Comparison of ENCODE assay signal across 17 cellular contexts in genomic region chr5:128644863-128645262, GRCh38.
DNase-seq lines count a peak whose midpoint lies in the region; ATAC-seq, FAIRE-seq and TF ChIP-seq lines count a peak whose summit lies in the region.
"Had no signal": no experiment of that assay in that cellular context is flagged by ENCODE, and none has a peak within 500 bp of the region (broad histone marks: within the 10 kb centered on the region; RNA-seq: fewer than 3 reads in every experiment).

No MANE protein-coding gene starts in this region.

- no peak for TF ChIP-seq POLR2A in A549 (IDR thresholded peaks at IDR 0.05; ENCODE audit: low read length)

- CTCF ChIA-PET in A549 (lab: Yijun Ruan, JAX), result no interaction called here

- POLR2A ChIA-PET in A549 (lab: Yijun Ruan, JAX), result interaction anchor here (0.6 kb wide), 1 partner anchor 96 kb away, joined by 3 read pairs; no protein-coding TSS in a partner anchor

- H3K36me3 ChIP-seq in adipocyte (ENCODE audit: control insufficient read depth, insufficient read depth, low read length, severe bottlenecking), result no peaks in the 10 kb centered on the region
- H3K36me3 ChIP-seq: ovary, thyroid gland had no signal

- ATAC-seq in A549, result no peak; a peak in 1 of 6 replicates
- peak; percentile 56 for ATAC-seq in HG02798 (IDR thresholded peaks at IDR 0.05; ENCODE audit: poor library complexity, unreplicated experiment)
- ATAC-seq in GM19467 (IDR thresholded peaks at IDR 0.05; ENCODE audit: unreplicated experiment), result no peak
- ATAC-seq: activated CD8-positive, alpha-beta T cell treated with anti-CD3 and anti-CD28 coated beads for 36 hours had no signal

- 0 out of 6 replicates have a peak overlapping the region, but pooled peaks of 1 of the 2 experiments have one; percentile 18 for H3K27ac ChIP-seq in A549
- H3K27ac ChIP-seq: ovary, thyroid gland had no signal

- peak overlapping the region; percentile 81 for H3K9ac ChIP-seq in adipocyte (ENCODE audit: low read length)

- 18% methylated on average over 4 of the region's 4 CpGs for WGBS in A549 (ENCODE audit: missing lambda C conversion rate)

- no peaks in the 10 kb centered on the region for H3K27me3 ChIP-seq in adipocyte (replicated peaks; ENCODE audit: control insufficient read depth, insufficient read depth, low read length)
- H3K27me3 ChIP-seq: ovary, thyroid gland had no signal

- H3K4me1 ChIP-seq in A549, result no peaks in the 10 kb centered on the region
- peaks cover 51% of the 10 kb centered on the region for H3K4me1 ChIP-seq in adipocyte (ENCODE audit: control insufficient read depth, insufficient read depth, low read length)
- H3K4me1 ChIP-seq: thyroid gland had no signal

- no peak for TF ChIP-seq RAD21 in A549 (conservative IDR thresholded peaks at IDR 0.05 in 1 of 2, IDR thresholded peaks at IDR 0.05 in 1 of 2)

- TF ChIP-seq CTCF in A549 (IDR thresholded peaks at IDR 0.05), result no peak

- no peak overlapping the region for H3K4me3 ChIP-seq in A549
- peak overlapping the region; percentile 73 for H3K4me3 ChIP-seq in adipocyte (ENCODE audit: low read length)
- H3K4me3 ChIP-seq: ovary, thyroid gland had no signal

- intact Hi-C loops in posterior vena cava (cut with DNase I), result no loop called here

- no peak for TF ChIP-seq EP300 in A549 (IDR thresholded peaks at IDR 0.05)

- H3K9me3 ChIP-seq in A549 (no peaks in the 10 kb centered on the region), adipocyte (ENCODE audit: control insufficient read depth, low read length) (no peaks in the 10 kb centered on the region)
- H3K9me3 ChIP-seq: ovary, thyroid gland had no signal

- FAIRE-seq in A549 (lab: Jason Lieb, UNC), result no peak

- peak overlapping the region; percentile 65 for H3K4me2 ChIP-seq in A549

- DNase-seq in A549 (ENCODE audit: low read depth in 1 of 2, low spot score in 1 of 2), result no peak
- DNase-seq in adipocyte (ENCODE audit: low read depth), result peak; percentile 81
- DNase-seq in fibroblast of the conjunctiva (ENCODE audit: low read depth), result peak; percentile 50
- DNase-seq in posterior vena cava (ENCODE audit: low spot score), result no peak
- DNase-seq in mesenteric fat pad (ENCODE audit: low spot score), result no peak
- no peak for DNase-seq in nucleus accumbens (lab: John Stamatoyannopoulos, UW)
- DNase-seq: activated CD8-positive, alpha-beta T cell treated with anti-CD3 and anti-CD28 coated beads for 36 hours; activated effector memory CD4-positive, alpha-beta T cell treated with Interleukin-2 at 50 U/mL for 16 hours; central memory CD4-positive, alpha-beta T cell; NCI-H1694; NCI-H69; ovary; Right ventricle myocardium superior; stimulated activated CD8-positive, alpha-beta memory T cell treated with anti-CD3 and anti-CD28 coated beads, Interleukin-4, amount 100 ng/mL, for 48 hours; thyroid gland had no signal

TF ChIP-seq in A549, 52 proteins besides CTCF, POLR2A, EP300 and RAD21:
- TF ChIP-seq TP53 (CRISPR knock-in tag; IDR thresholded peaks at IDR 0.05), result no peak
- no peak for TF ChIP-seq HOXA7 (CRISPR knock-in tag; IDR thresholded peaks at IDR 0.05)
- TF ChIP-seq CBX2 (IDR thresholded peaks at IDR 0.05; ENCODE audit: borderline replicate concordance, low read depth), result no peak
- TF ChIP-seq ZNF302 (CRISPR knock-in tag; IDR thresholded peaks at IDR 0.05), result no peak
- no peak for TF ChIP-seq NFE2L2 (conservative IDR thresholded peaks at IDR 0.05; ENCODE audit: low read length)
- no peak for TF ChIP-seq EHF (CRISPR knock-in tag; IDR thresholded peaks at IDR 0.05)
- no peak for TF ChIP-seq RARB (CRISPR knock-in tag; IDR thresholded peaks at IDR 0.05)
- no peak for TF ChIP-seq FOXS1 (CRISPR knock-in tag; IDR thresholded peaks at IDR 0.05)
- no peak for TF ChIP-seq ELK1 (IDR thresholded peaks at IDR 0.05; ENCODE audit: low read depth, low read length)
- TF ChIP-seq E2F6 (IDR thresholded peaks at IDR 0.05; ENCODE audit: borderline replicate concordance, low read depth), result no peak
- TF ChIP-seq HDAC2 (IDR thresholded peaks at IDR 0.05), result no peak
- TF ChIP-seq FOSL2 (IDR thresholded peaks at IDR 0.05), result no peak
- no peak for TF ChIP-seq FOSL2 (CRISPR knock-in tag; IDR thresholded peaks at IDR 0.05)
- no peak for TF ChIP-seq ZSCAN20 (CRISPR knock-in tag; IDR thresholded peaks at IDR 0.05)
- no peak for TF ChIP-seq ZFP36 (IDR thresholded peaks at IDR 0.05; ENCODE audit: borderline replicate concordance, partially characterized antibody)
- no peak for TF ChIP-seq CHD2 (IDR thresholded peaks at IDR 0.05; ENCODE audit: low read length, partially characterized antibody)
- no peak for TF ChIP-seq GATA3 (IDR thresholded peaks at IDR 0.05; ENCODE audit: borderline replicate concordance)
- no peak for TF ChIP-seq KDM1A (IDR thresholded peaks at IDR 0.05; ENCODE audit: low read depth)
- TF ChIP-seq SREBF2 (IDR thresholded peaks at IDR 0.05), result no peak
- TF ChIP-seq JUNB (IDR thresholded peaks at IDR 0.05), result no peak

Comparison
In these comparisons a context has a peak if more than half of its experiments do, and no peak if none do; other contexts are left out.
1. DNase-seq: peak in adipocyte (single experiment) and fibroblast of the conjunctiva (single experiment); none in A549 (0 of 2), posterior vena cava (single experiment), mesenteric fat pad (single experiment) and nucleus accumbens (0 of 56).